ENCODE assay signal across 32 cellular contexts in genomic region chr7:83446126-83446675, GRCh38.
"Had no signal": no experiment of that assay in that cellular context is flagged by ENCODE, and none has a peak within 500 bp of the region (broad histone marks: within the 10 kb centered on the region; RNA-seq: fewer than 3 reads in every experiment).

No MANE protein-coding gene starts in this region.

- H3K27ac Mint-ChIP-seq: activated CD4-positive, alpha-beta memory T cell treated with anti-CD3 and anti-CD28 coated beads, Interleukin-2, amount 10 ng/mL, durations not matched to agents 7 days and 5 days; activated CD8-positive, alpha-beta memory T cell treated with anti-CD3 and anti-CD28 coated beads, Interleukin-2, amount 10 ng/mL, durations not matched to agents 7 days and 5 days; activated naive CD4-positive, alpha-beta T cell treated with anti-CD3 and anti-CD28 coated beads, Interleukin-2, amount 10 ng/mL, durations not matched to agents 7 days and 5 days; activated naive CD8-positive, alpha-beta T cell; activated naive CD8-positive, alpha-beta T cell treated with anti-CD3 and anti-CD28 coated beads, Interleukin-2, amount 50 U/mL, for 24 hours; T-cell; T-helper 17 cell had no signal

- DNase-seq: activated CD4-positive, alpha-beta memory T cell treated with anti-CD3 and anti-CD28 coated beads, Interleukin-2, amount 10 ng/mL, durations not matched to agents 7 days and 5 days; activated CD4-positive, alpha-beta T cell treated with anti-CD3 and anti-CD28 coated beads for 1 hour; activated CD4-positive, alpha-beta T cell treated with anti-CD3 and anti-CD28 coated beads for 48 hours; activated CD4-positive, CD25-positive, alpha-beta regulatory T cell; activated CD8-positive, alpha-beta memory T cell treated with anti-CD3 and anti-CD28 coated beads for 24 hours; activated CD8-positive, alpha-beta memory T cell treated with anti-CD3 and anti-CD28 coated beads, Interleukin-2, amount 10 ng/mL, durations not matched to agents 7 days and 5 days; activated CD8-positive, alpha-beta memory T cell treated with anti-CD3 and anti-CD28 coated beads, Interleukin-2, amount 50 U/mL, for 48 hours; activated effector memory CD4-positive, alpha-beta T cell treated with Interleukin-2 at 50 U/mL for 16 hours; activated naive CD4-positive, alpha-beta T cell treated with anti-CD3 and anti-CD28 coated beads, Interleukin-2, amount 10 ng/mL, durations not matched to agents 7 days and 5 days; activated naive CD8-positive, alpha-beta T cell treated with anti-CD3 and anti-CD28 coated beads, Interleukin-2, amount 50 U/mL, for 24 hours; activated T-cell treated with anti-CD3 and anti-CD28 coated beads, Interleukin-2, amount 50 U/mL, for 48 hours; anterior cingulate cortex; caudate nucleus; cerebellar nuclear complex; NCI-H1105; NCI-H1436; NCI-H1694; NCI-H1930; NCI-H510A; NCI-H526; NCI-H748 treated with DMSO at 0.1 percent for 48 hours; NK-92 treated with Interleukin-12 subunit alpha and Interleukin-12 subunit beta, amount 100 ng/mL, for 24 hours; PC-3; Peyer's patch; RPMI8226; SHP77 treated with DMSO at 0.1 percent for 48 hours; T-cell; T-helper 17 cell had no signal

- H3K27me3 ChIP-seq: Peyer's patch had no signal

- H3K36me3 ChIP-seq: Peyer's patch, SJSA1 had no signal

- H3K4me1 Mint-ChIP-seq: activated CD4-positive, alpha-beta memory T cell treated with anti-CD3 and anti-CD28 coated beads, Interleukin-2, amount 10 ng/mL, durations not matched to agents 7 days and 5 days; activated CD8-positive, alpha-beta memory T cell treated with anti-CD3 and anti-CD28 coated beads, Interleukin-2, amount 10 ng/mL, durations not matched to agents 7 days and 5 days; activated naive CD4-positive, alpha-beta T cell treated with anti-CD3 and anti-CD28 coated beads, Interleukin-2, amount 10 ng/mL, durations not matched to agents 7 days and 5 days; activated naive CD8-positive, alpha-beta T cell treated with anti-CD3 and anti-CD28 coated beads, Interleukin-2, amount 50 U/mL, for 24 hours; T-cell; T-helper 17 cell had no signal

- H3K27ac ChIP-seq: Peyer's patch, SJSA1, VCaP had no signal

- H3K4me3 ChIP-seq: Peyer's patch, SJSA1 had no signal

- H3K27me3 Mint-ChIP-seq: activated CD4-positive, alpha-beta memory T cell treated with anti-CD3 and anti-CD28 coated beads, Interleukin-2, amount 10 ng/mL, durations not matched to agents 7 days and 5 days; activated CD8-positive, alpha-beta memory T cell treated with anti-CD3 and anti-CD28 coated beads, Interleukin-2, amount 10 ng/mL, durations not matched to agents 7 days and 5 days; activated naive CD4-positive, alpha-beta T cell treated with anti-CD3 and anti-CD28 coated beads, Interleukin-2, amount 10 ng/mL, durations not matched to agents 7 days and 5 days; activated naive CD8-positive, alpha-beta T cell; activated naive CD8-positive, alpha-beta T cell treated with anti-CD3 and anti-CD28 coated beads, Interleukin-2, amount 50 U/mL, for 24 hours; brain; T-cell; T-helper 17 cell had no signal

- H3K4me1 ChIP-seq: Peyer's patch, SJSA1 had no signal

- H3K36me3 Mint-ChIP-seq: activated CD8-positive, alpha-beta memory T cell treated with anti-CD3 and anti-CD28 coated beads, Interleukin-2, amount 10 ng/mL, durations not matched to agents 7 days and 5 days; activated naive CD4-positive, alpha-beta T cell treated with anti-CD3 and anti-CD28 coated beads, Interleukin-2, amount 10 ng/mL, durations not matched to agents 7 days and 5 days; activated naive CD8-positive, alpha-beta T cell; brain; T-cell had no signal

- H3K9me3 Mint-ChIP-seq: brain had no signal

- H3K9me3 ChIP-seq: Peyer's patch, SJSA1 had no signal

- H3K4me3 Mint-ChIP-seq: activated CD4-positive, alpha-beta memory T cell treated with anti-CD3 and anti-CD28 coated beads, Interleukin-2, amount 10 ng/mL, durations not matched to agents 7 days and 5 days; activated CD8-positive, alpha-beta memory T cell treated with anti-CD3 and anti-CD28 coated beads, Interleukin-2, amount 10 ng/mL, durations not matched to agents 7 days and 5 days; activated naive CD4-positive, alpha-beta T cell treated with anti-CD3 and anti-CD28 coated beads, Interleukin-2, amount 10 ng/mL, durations not matched to agents 7 days and 5 days; activated naive CD8-positive, alpha-beta T cell; activated naive CD8-positive, alpha-beta T cell treated with anti-CD3 and anti-CD28 coated beads, Interleukin-2, amount 50 U/mL, for 24 hours; brain; T-cell; T-helper 17 cell had no signal
